In the genomic region with DNA sequence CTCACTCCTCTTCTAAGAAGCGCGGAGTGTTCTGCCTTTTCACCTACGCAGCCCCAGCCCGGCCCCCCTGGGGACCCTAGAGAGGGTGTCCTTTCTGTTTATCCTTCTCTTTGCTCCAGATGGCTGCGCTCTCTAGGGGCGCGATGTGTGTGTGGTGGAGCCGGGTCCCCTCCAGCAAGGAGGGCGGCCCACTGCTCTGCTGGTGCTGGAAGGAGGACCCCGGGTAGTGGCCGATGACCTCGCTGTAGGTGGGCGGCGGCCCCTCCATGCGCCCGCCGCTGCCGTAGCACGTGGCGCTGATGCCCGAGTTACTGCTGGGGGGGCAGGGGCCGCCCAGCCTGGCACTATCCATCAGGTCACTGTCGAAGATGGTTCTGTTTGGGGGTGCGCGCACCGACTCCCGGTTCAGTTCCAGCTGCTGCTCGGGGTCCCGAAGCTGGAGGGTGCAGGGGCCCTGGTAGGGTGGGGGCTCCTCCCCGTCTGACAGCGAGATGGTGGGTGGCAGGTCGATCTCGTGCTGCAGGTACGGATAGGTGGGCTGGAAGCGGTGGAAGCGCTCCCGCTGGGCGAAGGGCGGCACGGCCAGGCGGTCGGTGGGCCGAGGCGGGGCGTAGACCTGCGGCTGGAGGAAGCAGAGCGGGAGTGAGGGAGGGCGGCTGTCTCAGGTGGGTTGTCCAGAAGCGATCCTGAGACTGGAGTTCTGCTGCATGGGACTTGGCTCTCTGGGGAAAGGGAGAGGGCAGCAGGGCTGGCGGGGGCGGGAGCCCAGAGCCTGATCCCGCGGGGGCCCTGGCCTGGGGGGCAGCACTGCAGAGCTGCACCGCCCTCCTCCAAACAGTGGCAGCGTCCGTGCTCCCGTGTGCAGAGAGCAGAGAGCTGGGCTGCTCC, we compare ENCODE assay signal across 18 cellular contexts. TPM values are rescaled to one million over a fixed set of nuclear protein-coding genes. Genes with fewer than 3 reads are reported as not detected.
DNase-seq lines count a peak whose midpoint lies in the region; ATAC-seq and TF ChIP-seq lines count a peak whose summit lies in the region.
"Had no signal": no experiment of that assay in that cellular context is flagged by ENCODE, and none has a peak within 500 bp of the region (broad histone marks: within the 10 kb centered on the region; RNA-seq: fewer than 3 reads in every experiment).

No MANE protein-coding gene starts in this region.

- peak overlapping the region; percentile 95 for H3K27ac Mint-ChIP-seq in Calu3 (ENCODE audit: unreplicated experiment)
- no peak overlapping the region for H3K27ac Mint-ChIP-seq in osteocyte (ENCODE audit: unreplicated experiment)
- no peak overlapping the region for H3K27ac Mint-ChIP-seq in CD4-positive, alpha-beta memory T cell
- H3K27ac Mint-ChIP-seq: dendritic cell treated with granulocyte-macrophage colony-stimulating factor and Interleukin-4, amounts not matched to agents 40 ng/mL and 50 ng/mL, for 4 days had no signal

- no peak overlapping the region for H3K4me3 ChIP-seq in CD4-positive, alpha-beta memory T cell (ENCODE audit: low read length in 2 of 2)
- H3K4me3 ChIP-seq: vagina had no signal

- H3K27me3 Mint-ChIP-seq in Calu3 (ENCODE audit: unreplicated experiment) (no peaks in the 10 kb centered on the region), osteocyte (ENCODE audit: unreplicated experiment) (no peaks in the 10 kb centered on the region)
- peaks cover 0 to 3% of the 10 kb centered on the region in 2 donors for H3K27me3 Mint-ChIP-seq in CD4-positive, alpha-beta memory T cell

- H3K9me3 Mint-ChIP-seq in Calu3 (ENCODE audit: low read depth, unreplicated experiment) = no peaks in the 10 kb centered on the region
- H3K9me3 Mint-ChIP-seq in osteocyte (ENCODE audit: unreplicated experiment) = no peaks in the 10 kb centered on the region
- H3K9me3 Mint-ChIP-seq in CD4-positive, alpha-beta memory T cell = no peaks in the 10 kb centered on the region
- H3K9me3 Mint-ChIP-seq: activated T-cell treated with anti-CD3 and anti-CD28 coated beads, Interleukin-2, amount 50 U/mL, for 4 hours; dendritic cell treated with granulocyte-macrophage colony-stimulating factor and Interleukin-4, amounts not matched to agents 40 ng/mL and 50 ng/mL, for 4 days had no signal

- H3K4me3 Mint-ChIP-seq in Calu3 (ENCODE audit: low read depth, unreplicated experiment) = no peak overlapping the region
- H3K4me3 Mint-ChIP-seq in osteocyte (ENCODE audit: unreplicated experiment) = no peak overlapping the region
- H3K4me3 Mint-ChIP-seq in CD4-positive, alpha-beta memory T cell = no peak overlapping the region
- H3K4me3 Mint-ChIP-seq: activated T-cell treated with anti-CD3 and anti-CD28 coated beads, Interleukin-2, amount 50 U/mL, for 4 hours; dendritic cell treated with granulocyte-macrophage colony-stimulating factor and Interleukin-4, amounts not matched to agents 40 ng/mL and 50 ng/mL, for 4 days had no signal

- H3K9me3 ChIP-seq in CD4-positive, alpha-beta memory T cell (ENCODE audit: control insufficient read depth in 1 of 2, low read length in 2 of 2) = no peaks in the 10 kb centered on the region
- H3K9me3 ChIP-seq: vagina had no signal

- CTCF ChIA-PET in Calu3 (lab: Charles Lee) = interaction anchor here (1.2 kb wide), 1 partner anchor 30 kb away, joined by 3 read pairs; no protein-coding TSS in a partner anchor
- CTCF ChIA-PET in CD4-positive, alpha-beta memory T cell (lab: Charles Lee; ENCODE audit: partially characterized antibody) = interaction anchor here (0.7 to 4.6 kb wide), 8 partner anchors 23 to 556 kb away, joined by 4 to 42 read pairs (median 13); partner anchors contain the start of gene ZBP1

- intact Hi-C loops in Calu3 (cut with micrococcal nuclease; ENCODE audit: unreplicated experiment) = no loop called here
- intact Hi-C loops in head of caudate nucleus (cut with DNase I) = loop anchor here (5.0 kb wide), 1 partner anchor 525 kb away; no protein-coding TSS in a partner anchor
- intact Hi-C loops in CD4-positive, alpha-beta memory T cell (cut with micrococcal nuclease) = no loop called here

- H3K36me3 Mint-ChIP-seq in Calu3 (ENCODE audit: insufficient read depth, unreplicated experiment) (peaks cover 100% of the 10 kb centered on the region), osteocyte (ENCODE audit: unreplicated experiment) (peaks cover 19% of the 10 kb centered on the region)
- no peaks in the 10 kb centered on the region for H3K36me3 Mint-ChIP-seq in CD4-positive, alpha-beta memory T cell

- no peaks in the 10 kb centered on the region for H3K27me3 ChIP-seq in CD4-positive, alpha-beta memory T cell (ENCODE audit: insufficient read depth, low read length)
- H3K27me3 ChIP-seq: vagina had no signal

- H3K4me1 ChIP-seq in CD4-positive, alpha-beta memory T cell (ENCODE audit: insufficient read depth, low read length) = peaks cover 2% of the 10 kb centered on the region
- H3K4me1 ChIP-seq: parathyroid adenoma had no signal

- POLR2A ChIA-PET in CD4-positive, alpha-beta memory T cell (lab: Charles Lee; ENCODE audit: partially characterized antibody) = interaction anchor here (1.6 kb wide), 1 partner anchor 22 kb away, joined by 5 read pairs; no protein-coding TSS in a partner anchor

- TF ChIP-seq CTCF in Calu3 (IDR thresholded peaks at IDR 0.05; ENCODE audit: unreplicated experiment) (no peak), osteocyte (IDR thresholded peaks at IDR 0.05) (no peak)

- H3K4me1 Mint-ChIP-seq in Calu3 (ENCODE audit: low read depth, unreplicated experiment) (peaks cover 38% of the 10 kb centered on the region), osteocyte (ENCODE audit: unreplicated experiment) (peaks cover 1% of the 10 kb centered on the region)
- peaks cover 5 to 11% (median 7%) of the 10 kb centered on the region in 4 donors for H3K4me1 Mint-ChIP-seq in CD4-positive, alpha-beta memory T cell

- BruUV-seq in Calu3 (replicated peaks; lab: Mats Ljungman, UMichigan) = no TSS peak

- no peak for ATAC-seq in HG02870 (IDR thresholded peaks at IDR 0.05; ENCODE audit: unreplicated experiment)
- ATAC-seq: activated T-cell treated with anti-CD3 and anti-CD28 coated beads, Interleukin-2, amount 50 U/mL, for 4 hours had no signal

- H3K36me3 ChIP-seq in CD4-positive, alpha-beta memory T cell (ENCODE audit: insufficient read depth, low read length) = no peaks in the 10 kb centered on the region

- no peak overlapping the region for H3K27ac ChIP-seq in CD4-positive, alpha-beta memory T cell (ENCODE audit: low read depth, low read length)
- H3K27ac ChIP-seq: parathyroid adenoma, vagina had no signal

- peak; percentile 9 for DNase-seq in Calu3
- peak; percentile 88 for DNase-seq in NCI-H2171 treated with DMSO at 0.1 percent for 48 hours (lab: John Stamatoyannopoulos, UW)
- peak in 25 of 42 donors; percentile 1 to 44 (median 13) for DNase-seq in head of caudate nucleus
- DNase-seq in osteocyte (ENCODE audit: extremely low spot score, unreplicated experiment) = peak; percentile 84
- DNase-seq in AG08395 (ENCODE audit: low spot score) = no peak
- DNase-seq in cerebellar cortex (ENCODE audit: low spot score) = no peak
- no peak for DNase-seq in CD4-positive, alpha-beta memory T cell
- DNase-seq: activated T-cell treated with anti-CD3 and anti-CD28 coated beads, Interleukin-2, amount 50 U/mL, for 4 hours; amygdala; NCI-H2081 treated with DMSO at 0.1 percent for 48 hours had no signal

RNA-seq across cellular contexts. Expression of gene ZBP1, which starts 32.0 kb away (rescaled TPM):
- 2.9 and 12.5 TPM in 2 replicates for total RNA-seq in Calu3 (2022)
- not detected in 2 replicates for total RNA-seq in osteocyte
- 10 to 100 TPM; 21.7 to 25.2 TPM for total RNA-seq in CD4-positive, alpha-beta memory T cell
- 10 to 100 TPM; 11.7 to 18.0 TPM for polyA plus RNA-seq in CD4-positive, alpha-beta memory T cell
- total RNA-seq: fibroblast of lung, H4, LHCN-M2 had no signal
- polyA plus RNA-seq: BJ, fibroblast of lung had no signal

RNA-seq across cellular contexts. Expression of gene PMEPA1, which starts 57.6 kb away (rescaled TPM):
- total RNA-seq in Calu3 (2022) = 732 and 1,302 TPM in 2 replicates
- total RNA-seq in osteocyte = 24.1 and 28.2 TPM in 2 replicates
- total RNA-seq in CD4-positive, alpha-beta memory T cell = 1 to 10 TPM; 8.1 to 8.9 TPM
- 1 to 10 TPM; 1.2 to 2.9 TPM for polyA plus RNA-seq in CD4-positive, alpha-beta memory T cell

Comparison
In these comparisons a context has a peak if more than half of its experiments do, and no peak if none do; other contexts are left out.
1. DNase-seq: peak in Calu3 (single experiment), NCI-H2171 treated with DMSO at 0.1 percent for 48 hours (single experiment), head of caudate nucleus (25 of 42) and osteocyte (single experiment); none in AG08395 (single experiment), cerebellar cortex (single experiment) and CD4-positive, alpha-beta memory T cell (0 of 5).
2. RNA of gene PMEPA1, which starts 57.6 kb away (total RNA-seq): 732 to 1,302 TPM in Calu3; 24.1 to 28.2 TPM in osteocyte and 8.1 to 8.9 TPM in CD4-positive, alpha-beta memory T cell; every median in the first group is over 10 times any median in the second.